Comparison of ENCODE assay signal across 13 cellular contexts in genomic region chr15:59420108-59420507, GRCh38.
"Had no signal": no experiment of that assay in that cellular context is flagged by ENCODE, and none has a peak within 500 bp of the region (broad histone marks: within the 10 kb centered on the region; RNA-seq: fewer than 3 reads in every experiment).

No MANE protein-coding gene starts in this region.

- H3K4me3 Mint-ChIP-seq: activated T-helper 1 cell treated with anti-CD3 and anti-CD28 coated beads, Interleukin-12 subunit alpha, Interleukin-12 subunit beta, Interleukin-2, Interleukin-4 antibody, amounts not matched to agents 30 ng/mL and 10 ng/mL and 1 ng/mL, durations not matched to agents 14 hours and 24 hours and 36 hours; dendritic cell treated with granulocyte-macrophage colony-stimulating factor and Interleukin-4, amounts not matched to agents 40 ng/mL and 50 ng/mL, for 4 days; nephron progenitor cell; stimulated activated naive CD8-positive, alpha-beta T cell treated with anti-CD3 and anti-CD28 coated beads, Interleukin-15, Interleukin-2, amounts not matched to agents 100 ng/mL and 50 ng/mL, for 24 hours had no signal

- H3K9me3 ChIP-seq: body of pancreas, left ventricle myocardium inferior had no signal

- H3K4me3 ChIP-seq: body of pancreas, left ventricle myocardium inferior had no signal

- H3K27ac ChIP-seq: body of pancreas, left ventricle myocardium inferior had no signal

- ATAC-seq: body of pancreas, sciatic nerve had no signal

- H3K9me3 Mint-ChIP-seq: activated T-helper 1 cell treated with anti-CD3 and anti-CD28 coated beads, Interleukin-12 subunit alpha, Interleukin-12 subunit beta, Interleukin-2, Interleukin-4 antibody, amounts not matched to agents 30 ng/mL and 10 ng/mL and 1 ng/mL, durations not matched to agents 14 hours and 24 hours and 36 hours; dendritic cell treated with granulocyte-macrophage colony-stimulating factor and Interleukin-4, amounts not matched to agents 40 ng/mL and 50 ng/mL, for 4 days; nephron progenitor cell; stimulated activated naive CD8-positive, alpha-beta T cell treated with anti-CD3 and anti-CD28 coated beads, Interleukin-15, Interleukin-2, amounts not matched to agents 100 ng/mL and 50 ng/mL, for 24 hours had no signal

- DNase-seq: activated CD4-positive, CD25-positive, alpha-beta regulatory T cell treated with anti-CD3 and anti-CD28 coated beads, Interleukin-2, amount 50 U/mL, for 72 hours; activated naive CD4-positive, alpha-beta T cell treated with Interleukin-2 at 50 U/mL for 16 hours; amniotic stem cell; body of pancreas; central memory CD4-positive, alpha-beta T cell; left ventricle myocardium inferior; mesenchymal stem cell; nephron progenitor cell; stimulated activated CD4-positive, alpha-beta T cell treated with anti-CD3 and anti-CD28 coated beads, Interleukin-2, amount 100 ng/mL, for 24 hours had no signal

- H3K36me3 ChIP-seq: left ventricle myocardium inferior had no signal

- H3K4me1 ChIP-seq: body of pancreas, left ventricle myocardium inferior had no signal

- H3K27me3 ChIP-seq: body of pancreas had no signal

- H3K27ac Mint-ChIP-seq: activated T-helper 1 cell treated with anti-CD3 and anti-CD28 coated beads, Interleukin-12 subunit alpha, Interleukin-12 subunit beta, Interleukin-2, Interleukin-4 antibody, amounts not matched to agents 30 ng/mL and 10 ng/mL and 1 ng/mL, durations not matched to agents 14 hours and 24 hours and 36 hours; dendritic cell treated with granulocyte-macrophage colony-stimulating factor and Interleukin-4, amounts not matched to agents 40 ng/mL and 50 ng/mL, for 4 days; nephron progenitor cell; stimulated activated naive CD8-positive, alpha-beta T cell treated with anti-CD3 and anti-CD28 coated beads, Interleukin-15, Interleukin-2, amounts not matched to agents 100 ng/mL and 50 ng/mL, for 24 hours had no signal

- H3K4me1 Mint-ChIP-seq: nephron progenitor cell had no signal
